34 cellular contexts compared by ENCODE assay signal in the genomic region with DNA sequence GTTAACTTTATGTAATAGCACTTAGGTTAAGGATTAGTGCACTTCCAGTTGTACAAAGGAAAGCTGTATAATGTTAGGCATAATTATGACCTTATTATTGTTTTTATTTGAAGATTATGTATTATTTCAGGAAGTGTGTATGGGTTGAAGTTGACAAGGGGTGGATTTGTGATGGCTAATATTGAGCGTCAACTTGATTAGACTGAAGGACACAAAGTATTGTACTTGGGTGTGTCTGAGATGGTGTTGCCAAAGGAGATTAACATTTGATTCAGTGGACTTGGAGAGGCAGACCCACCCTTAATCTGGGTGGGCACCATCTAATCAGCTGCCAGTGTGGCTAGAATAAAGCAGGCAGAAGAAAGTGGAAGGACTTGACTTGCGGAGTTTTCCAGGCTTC.
"Had no signal": no experiment of that assay in that cellular context is flagged by ENCODE, and none has a peak within 500 bp of the region (broad histone marks: within the 10 kb centered on the region; RNA-seq: fewer than 3 reads in every experiment).

No MANE protein-coding gene starts in this region.

- DNase-seq: activated effector memory CD4-positive, alpha-beta T cell treated with anti-CD3 and anti-CD28 coated beads, Interleukin-2, amount 50 U/mL, for 16 hours; activated effector memory CD4-positive, alpha-beta T cell treated with Interleukin-2 at 50 U/mL for 16 hours; activated gamma-delta T cell; activated gamma-delta T cell treated with Interleukin-2 at 50 U/mL for 16 hours; activated naive CD4-positive, alpha-beta T cell; activated naive CD4-positive, alpha-beta T cell treated with anti-CD3 and anti-CD28 coated beads for 36 hours; activated naive CD4-positive, alpha-beta T cell treated with anti-CD3 and anti-CD28 coated beads, Interleukin-2, amount 10 ng/mL, durations not matched to agents 7 days and 5 days; activated naive CD4-positive, alpha-beta T cell treated with anti-CD3 and anti-CD28 coated beads, Interleukin-2, amount 50 U/mL, for 16 hours; activated naive CD4-positive, alpha-beta T cell treated with Interleukin-2 at 50 U/mL for 16 hours; activated naive CD8-positive, alpha-beta T cell treated with anti-CD3 and anti-CD28 coated beads for 36 hours; activated naive CD8-positive, alpha-beta T cell treated with anti-CD3 and anti-CD28 coated beads, Interleukin-2, amount 10 ng/mL, durations not matched to agents 7 days and 5 days; activated naive CD8-positive, alpha-beta T cell treated with anti-CD3 and anti-CD28 coated beads, Interleukin-2, amount 50 U/mL, for 24 hours; activated T-cell treated with anti-CD3 and anti-CD28 coated beads, Interleukin-2, amount 50 U/mL, for 1 hour; activated T-cell treated with anti-CD3 and anti-CD28 coated beads, Interleukin-2, amount 50 U/mL, for 24 hours; activated T-cell treated with anti-CD3 and anti-CD28 coated beads, Interleukin-2, amount 50 U/mL, for 4 hours; activated T-cell treated with anti-CD3 and anti-CD28 coated beads, Interleukin-2, amount 50 U/mL, for 48 hours; activated T-cell treated with anti-CD3 and anti-CD28 coated beads, Interleukin-2, amount 50 U/mL, for 72 hours; adrenal gland; amniotic stem cell; amygdala; anterior cingulate cortex; aorta; body of pancreas; brain microvascular endothelial cell; caudate nucleus; central memory CD4-positive, alpha-beta T cell; cerebellar nuclear complex had no signal

- H3K27ac ChIP-seq: adrenal gland, ascending aorta, body of pancreas, brain microvascular endothelial cell, breast epithelium, cardiac muscle cell had no signal

- H3K36me3 ChIP-seq: adrenal gland, ascending aorta, brain microvascular endothelial cell, breast epithelium, cardiac muscle cell had no signal

- H3K27me3 ChIP-seq: adrenal gland, ascending aorta, body of pancreas, brain microvascular endothelial cell, breast epithelium, cardiac muscle cell had no signal

- H3K4me1 ChIP-seq: adrenal gland, ascending aorta, breast epithelium had no signal

- ATAC-seq: activated naive CD4-positive, alpha-beta T cell treated with anti-CD3 and anti-CD28 coated beads, Interleukin-2, amount 50 U/mL, for 72 hours; activated naive CD8-positive, alpha-beta T cell treated with anti-CD3 and anti-CD28 coated beads, Interleukin-2, amount 50 U/mL, for 24 hours; activated T-cell treated with anti-CD3 and anti-CD28 coated beads, Interleukin-2, amount 50 U/mL, for 4 hours; activated T-cell treated with anti-CD3 and anti-CD28 coated beads, Interleukin-2, amount 50 U/mL, for 72 hours; activated T-helper 17 cell treated with anti-CD3 and anti-CD28 coated beads, Interleukin-2, amount 50 U/mL, for 72 hours; body of pancreas had no signal

- H3K9me3 ChIP-seq: adrenal gland, ascending aorta, body of pancreas, breast epithelium had no signal

- FAIRE-seq: astrocyte, bronchial epithelial cell had no signal

- H3K4me3 ChIP-seq: adrenal gland, ascending aorta, body of pancreas, breast epithelium, cardiac muscle cell had no signal
